ENCODE assay signal across 13 cellular contexts in the genomic region with DNA sequence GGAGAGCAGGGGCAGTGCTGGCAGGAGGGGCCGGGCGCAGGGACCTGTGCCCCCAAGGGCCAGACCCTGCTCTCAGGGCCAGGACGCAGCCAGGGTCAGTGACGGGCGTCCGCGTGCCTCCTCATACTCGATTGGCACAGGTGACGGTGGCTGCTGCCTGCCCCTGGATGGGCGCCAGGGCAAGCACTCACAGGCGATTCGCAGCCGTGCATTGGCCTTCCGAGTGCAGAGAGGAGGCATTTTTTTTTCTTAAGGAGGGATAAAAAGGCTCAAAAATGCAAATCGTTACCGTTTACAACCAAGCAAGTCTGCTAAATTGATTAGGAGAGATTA. TPM values are rescaled to one million over a fixed set of nuclear protein-coding genes. Genes with fewer than 3 reads are reported as not detected.
DNase-seq lines count a peak whose midpoint lies in the region; ATAC-seq and TF ChIP-seq lines count a peak whose summit lies in the region.
"Had no signal": no experiment of that assay in that cellular context is flagged by ENCODE, and none has a peak within 500 bp of the region (broad histone marks: within the 10 kb centered on the region; RNA-seq: fewer than 3 reads in every experiment).

No MANE protein-coding gene starts in this region.

- H3K27me3 Mint-ChIP-seq in natural killer cell (ENCODE audit: low read depth in 2 of 2) = peaks cover 0 to 3% of the 10 kb centered on the region in 2 donors
- H3K27me3 Mint-ChIP-seq: effector memory CD8-positive, alpha-beta T cell; naive thymus-derived CD4-positive, alpha-beta T cell had no signal

- no peak overlapping the region for H3K4me3 Mint-ChIP-seq in natural killer cell
- H3K4me3 Mint-ChIP-seq: effector memory CD8-positive, alpha-beta T cell; naive thymus-derived CD4-positive, alpha-beta T cell had no signal

- H3K4me1 Mint-ChIP-seq in natural killer cell = no peaks in the 10 kb centered on the region

- no peak overlapping the region for H3K4me3 ChIP-seq in heart left ventricle
- H3K4me3 ChIP-seq in gastrocnemius medialis = peak overlapping the region in 1 of 4 donors; percentile 2

- H3K27me3 ChIP-seq in heart left ventricle = no peaks in the 10 kb centered on the region
- H3K27me3 ChIP-seq in gastrocnemius medialis = no peaks in the 10 kb centered on the region

- H3K27ac ChIP-seq in heart left ventricle = peak overlapping the region in 1 of 12 donors; percentile 46
- H3K27ac ChIP-seq in gastrocnemius medialis = peak overlapping the region; percentile 56 to 73 (median 66)
- H3K27ac ChIP-seq: foreskin keratinocyte had no signal

- ATAC-seq in heart left ventricle = peak; percentile 50 to 80 (median 76)
- ATAC-seq in gastrocnemius medialis = peak; percentile 77 to 83
- no peak for ATAC-seq in GM19452 (IDR thresholded peaks at IDR 0.05; ENCODE audit: unreplicated experiment)
- no peak for ATAC-seq in natural killer cell
- ATAC-seq: effector memory CD8-positive, alpha-beta T cell; foreskin keratinocyte; naive thymus-derived CD4-positive, alpha-beta T cell had no signal

- intact Hi-C loops in heart left ventricle (cut with DNase I) = loop anchor here in 1 of 10 donors (10.0 kb wide), 1 partner anchor 68 kb away; no protein-coding TSS in a partner anchor
- intact Hi-C loops in gastrocnemius medialis (cut with DNase I; ENCODE audit: low total_unique reads) = no loop called here
- intact Hi-C loops in natural killer cell (cut with micrococcal nuclease) = no loop called here

- H3K9me3 ChIP-seq in heart left ventricle (no peaks in the 10 kb centered on the region), gastrocnemius medialis (no peaks in the 10 kb centered on the region)

- H3K9me3 Mint-ChIP-seq in natural killer cell = no peaks in the 10 kb centered on the region
- H3K9me3 Mint-ChIP-seq: effector memory CD8-positive, alpha-beta T cell; naive thymus-derived CD4-positive, alpha-beta T cell had no signal

- DNase-seq in NCI-H1092 (lab: John Stamatoyannopoulos, UW) (peak; percentile 77), NCI-H2196 treated with DMSO at 0.1 percent for 48 hours (lab: John Stamatoyannopoulos, UW; ENCODE audit: unreplicated experiment) (peak; percentile 25), heart left ventricle (peak; percentile 57 to 77 (median 69)), gastrocnemius medialis (peak; percentile 69 to 87), natural killer cell (no peak), germinal center (ENCODE audit: low spot score) (no peak)
- DNase-seq: activated CD4-positive, alpha-beta T cell treated with anti-CD3 and anti-CD28 coated beads for 4 hours; effector memory CD8-positive, alpha-beta T cell; naive thymus-derived CD4-positive, alpha-beta T cell; NCI-H146; small intestine had no signal

- TF ChIP-seq CTCF in heart left ventricle (IDR thresholded peaks at IDR 0.05) (no peak), gastrocnemius medialis (IDR thresholded peaks at IDR 0.05 in 4 of 5, conservative IDR thresholded peaks at IDR 0.05 in 1 of 5) (no peak), natural killer cell (IDR thresholded peaks at IDR 0.05) (no peak)

- in situ Hi-C loops in gastrocnemius medialis (cut with MboI; ENCODE audit: low sequenced_read_pairs in 4 of 4) = no loop called here

- WGBS in heart left ventricle, 4 donors = 37 to 52% (median 50%) methylated on average over 16 of the region's 16 CpGs

- no peak for TF ChIP-seq POLR2A in heart left ventricle (IDR thresholded peaks at IDR 0.05)
- TF ChIP-seq POLR2A in gastrocnemius medialis (IDR thresholded peaks at IDR 0.05) = no peak

- H3K36me3 ChIP-seq in heart left ventricle = no peaks in the 10 kb centered on the region
- no peaks in the 10 kb centered on the region for H3K36me3 ChIP-seq in gastrocnemius medialis

- H3K4me1 ChIP-seq in heart left ventricle (peaks cover 0 to 26% (median 5%) of the 10 kb centered on the region in 12 donors), gastrocnemius medialis (peaks cover 26 to 42% of the 10 kb centered on the region in 2 donors)

- H3K36me3 Mint-ChIP-seq in natural killer cell = no peaks in the 10 kb centered on the region
- H3K36me3 Mint-ChIP-seq: naive thymus-derived CD4-positive, alpha-beta T cell had no signal

- no peak overlapping the region for H3K27ac Mint-ChIP-seq in natural killer cell
- H3K27ac Mint-ChIP-seq: effector memory CD8-positive, alpha-beta T cell; naive thymus-derived CD4-positive, alpha-beta T cell had no signal

RNA-seq across cellular contexts. Expression of a gene that starts 42.8 kb away (rescaled TPM):
- total RNA-seq in heart left ventricle (100 to 1,000 TPM in 6 of 9 donors, 10 to 100 TPM in 3; 61.3 to 166 (median 116) TPM), gastrocnemius medialis (100 to 1,000 TPM; 162 to 308 (median 205) TPM), natural killer cell (1 to 10 TPM in 2 of 3 donors, under 1 TPM in 1; 0.73 to 3.3 (median 1.8) TPM)
- 100 to 1,000 TPM in 1 of 2 donors, 10 to 100 TPM in 1; 48.9 to 287 TPM for polyA plus RNA-seq in heart left ventricle

Comparison
In these comparisons a context has a peak if more than half of its experiments do, and no peak if none do; other contexts are left out.
1. DNase-seq: peak in NCI-H1092 (single experiment), NCI-H2196 treated with DMSO at 0.1 percent for 48 hours (single experiment), heart left ventricle (5 of 5) and gastrocnemius medialis (2 of 2); none in natural killer cell (single experiment) and germinal center (single experiment).
2. ATAC-seq: peak in heart left ventricle (4 of 4) and gastrocnemius medialis (2 of 2); none in GM19452 (single experiment) and natural killer cell (0 of 3).
3. RNA of a gene that starts 42.8 kb away (total RNA-seq): 162 to 308 TPM in gastrocnemius medialis and 61.3 to 166 TPM in heart left ventricle; 0.73 to 3.3 TPM in natural killer cell; every median in the first group is over 10 times any median in the second.